1 cellular context compared by ENCODE assay signal in the genomic region with DNA sequence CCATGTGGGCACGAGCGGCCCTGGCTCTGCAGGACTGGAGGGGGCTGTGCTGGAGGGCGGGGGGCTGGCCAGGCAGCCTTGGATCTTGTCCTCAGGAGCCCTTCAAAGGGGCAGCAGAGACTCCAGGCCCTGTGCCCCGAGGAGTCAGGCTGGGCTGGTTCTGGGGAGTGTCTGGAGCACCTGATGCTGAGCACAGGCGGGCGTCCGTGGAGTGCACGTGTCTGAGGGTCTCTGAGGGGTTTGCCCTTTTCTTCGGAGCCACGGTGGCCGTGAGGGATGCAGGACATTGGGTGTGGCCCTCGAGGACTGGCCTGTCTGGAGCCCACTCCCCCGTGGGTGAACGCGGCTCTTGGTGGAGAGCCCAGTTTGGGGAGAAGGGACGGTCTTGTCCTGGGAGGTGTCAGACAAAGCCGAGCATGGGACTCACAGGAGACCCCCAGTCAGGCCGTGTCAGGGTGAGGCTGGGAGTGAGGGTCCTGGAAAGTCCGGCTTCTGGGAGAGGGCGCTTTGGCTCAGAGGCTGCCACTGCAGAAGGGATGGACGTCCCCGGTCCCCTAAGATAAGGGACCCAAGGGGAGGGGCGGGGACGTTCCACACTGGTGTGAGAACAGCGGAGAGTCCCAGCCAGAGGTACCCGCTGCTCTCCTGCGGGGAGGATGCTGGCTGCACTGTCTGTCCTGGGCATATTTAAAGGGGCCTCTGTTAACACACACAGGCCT.
TF ChIP-seq lines count a peak whose summit lies in the region.

No MANE protein-coding gene starts in this region.

TF ChIP-seq in K562, 482 proteins besides CTCF, POLR2A, EP300 and RAD21:
- TF ChIP-seq DNMT1 (IDR thresholded peaks at IDR 0.05), result no peak
- TF ChIP-seq, protein P1, sequence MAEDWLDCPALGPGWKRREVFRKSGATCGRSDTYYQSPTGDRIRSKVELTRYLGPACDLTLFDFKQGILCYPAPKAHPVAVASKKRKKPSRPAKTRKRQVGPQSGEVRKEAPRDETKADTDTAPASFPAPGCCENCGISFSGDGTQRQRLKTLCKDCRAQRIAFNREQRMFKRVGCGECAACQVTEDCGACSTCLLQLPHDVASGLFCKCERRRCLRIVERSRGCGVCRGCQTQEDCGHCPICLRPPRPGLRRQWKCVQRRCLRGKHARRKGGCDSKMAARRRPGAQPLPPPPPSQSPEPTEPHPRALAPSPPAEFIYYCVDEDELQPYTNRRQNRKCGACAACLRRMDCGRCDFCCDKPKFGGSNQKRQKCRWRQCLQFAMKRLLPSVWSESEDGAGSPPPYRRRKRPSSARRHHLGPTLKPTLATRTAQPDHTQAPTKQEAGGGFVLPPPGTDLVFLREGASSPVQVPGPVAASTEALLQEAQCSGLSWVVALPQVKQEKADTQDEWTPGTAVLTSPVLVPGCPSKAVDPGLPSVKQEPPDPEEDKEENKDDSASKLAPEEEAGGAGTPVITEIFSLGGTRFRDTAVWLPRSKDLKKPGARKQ (CRISPR knock-in tag; IDR thresholded peaks at IDR 0.05), result no peak
- TF ChIP-seq SNRNP70 (optimal IDR thresholded peaks at IDR 0.05; ENCODE audit: low read depth, low read length), result no peak
- TF ChIP-seq BRF1 (IDR thresholded peaks at IDR 0.05; ENCODE audit: borderline replicate concordance, extremely low read depth, insufficient read length), result no peak
- TF ChIP-seq SMC3 (conservative IDR thresholded peaks at IDR 0.05; ENCODE audit: insufficient read depth, low read depth, low read length), result no peak
- no peak for TF ChIP-seq BCOR (IDR thresholded peaks at IDR 0.05)
- TF ChIP-seq TAF7 (tag; IDR thresholded peaks at IDR 0.05), result no peak
- TF ChIP-seq C11orf30 (IDR thresholded peaks at IDR 0.05; ENCODE audit: low read depth), result no peak
- no peak for TF ChIP-seq DPF2 (IDR thresholded peaks at IDR 0.05)
- TF ChIP-seq, protein P2, sequence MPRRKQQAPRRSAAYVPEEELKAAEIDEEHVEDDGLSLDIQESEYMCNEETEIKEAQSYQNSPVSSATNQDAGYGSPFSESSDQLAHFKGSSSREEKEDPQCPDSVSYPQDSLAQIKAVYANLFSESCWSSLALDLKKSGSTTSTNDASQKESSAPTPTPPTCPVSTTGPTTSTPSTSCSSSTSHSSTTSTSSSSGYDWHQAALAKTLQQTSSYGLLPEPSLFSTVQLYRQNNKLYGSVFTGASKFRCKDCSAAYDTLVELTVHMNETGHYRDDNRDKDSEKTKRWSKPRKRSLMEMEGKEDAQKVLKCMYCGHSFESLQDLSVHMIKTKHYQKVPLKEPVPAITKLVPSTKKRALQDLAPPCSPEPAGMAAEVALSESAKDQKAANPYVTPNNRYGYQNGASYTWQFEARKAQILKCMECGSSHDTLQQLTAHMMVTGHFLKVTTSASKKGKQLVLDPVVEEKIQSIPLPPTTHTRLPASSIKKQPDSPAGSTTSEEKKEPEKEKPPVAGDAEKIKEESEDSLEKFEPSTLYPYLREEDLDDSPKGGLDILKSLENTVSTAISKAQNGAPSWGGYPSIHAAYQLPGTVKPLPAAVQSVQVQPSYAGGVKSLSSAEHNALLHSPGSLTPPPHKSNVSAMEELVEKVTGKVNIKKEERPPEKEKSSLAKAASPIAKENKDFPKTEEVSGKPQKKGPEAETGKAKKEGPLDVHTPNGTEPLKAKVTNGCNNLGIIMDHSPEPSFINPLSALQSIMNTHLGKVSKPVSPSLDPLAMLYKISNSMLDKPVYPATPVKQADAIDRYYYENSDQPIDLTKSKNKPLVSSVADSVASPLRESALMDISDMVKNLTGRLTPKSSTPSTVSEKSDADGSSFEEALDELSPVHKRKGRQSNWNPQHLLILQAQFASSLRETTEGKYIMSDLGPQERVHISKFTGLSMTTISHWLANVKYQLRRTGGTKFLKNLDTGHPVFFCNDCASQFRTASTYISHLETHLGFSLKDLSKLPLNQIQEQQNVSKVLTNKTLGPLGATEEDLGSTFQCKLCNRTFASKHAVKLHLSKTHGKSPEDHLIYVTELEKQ (CRISPR knock-in tag; IDR thresholded peaks at IDR 0.05), result no peak
- no peak for TF ChIP-seq SMARCE1 (IDR thresholded peaks at IDR 0.05)
- no peak for TF ChIP-seq RCOR1 (IDR thresholded peaks at IDR 0.05; ENCODE audit: borderline replicate concordance in 1 of 2, low read depth in 2 of 2, low read length in 2 of 2)
- no peak for TF ChIP-seq ZNF165 (CRISPR knock-in tag; IDR thresholded peaks at IDR 0.05; ENCODE audit: borderline replicate concordance)
- no peak for TF ChIP-seq CBFA2T2 (conservative IDR thresholded peaks at IDR 0.05)
- TF ChIP-seq TRIM24 (IDR thresholded peaks at IDR 0.05), result no peak
- TF ChIP-seq POU5F1 (IDR thresholded peaks at IDR 0.05; ENCODE audit: borderline replicate concordance, low read depth, low read length, partially characterized antibody), result no peak
- no peak for TF ChIP-seq MEF2A (IDR thresholded peaks at IDR 0.05; ENCODE audit: control insufficient read depth, low read depth, low read length)
- TF ChIP-seq, protein P3, sequence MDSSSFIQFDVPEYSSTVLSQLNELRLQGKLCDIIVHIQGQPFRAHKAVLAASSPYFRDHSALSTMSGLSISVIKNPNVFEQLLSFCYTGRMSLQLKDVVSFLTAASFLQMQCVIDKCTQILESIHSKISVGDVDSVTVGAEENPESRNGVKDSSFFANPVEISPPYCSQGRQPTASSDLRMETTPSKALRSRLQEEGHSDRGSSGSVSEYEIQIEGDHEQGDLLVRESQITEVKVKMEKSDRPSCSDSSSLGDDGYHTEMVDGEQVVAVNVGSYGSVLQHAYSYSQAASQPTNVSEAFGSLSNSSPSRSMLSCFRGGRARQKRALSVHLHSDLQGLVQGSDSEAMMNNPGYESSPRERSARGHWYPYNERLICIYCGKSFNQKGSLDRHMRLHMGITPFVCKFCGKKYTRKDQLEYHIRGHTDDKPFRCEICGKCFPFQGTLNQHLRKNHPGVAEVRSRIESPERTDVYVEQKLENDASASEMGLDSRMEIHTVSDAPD (CRISPR knock-in tag; IDR thresholded peaks at IDR 0.05), result no peak
- TF ChIP-seq MTA3 (IDR thresholded peaks at IDR 0.05; ENCODE audit: borderline replicate concordance), result no peak
